2 cellular contexts compared by ENCODE assay signal in genomic region chr19:10691178-10691881, GRCh38.
TF ChIP-seq lines count a peak whose summit lies in the region.

No MANE protein-coding gene starts in this region.

TF ChIP-seq in GM23338, 12 proteins besides CTCF, POLR2A, EP300 and RAD21:
- no peak for TF ChIP-seq EZH2phosphoT487 (IDR thresholded peaks at IDR 0.05; ENCODE audit: unreplicated experiment)
- no peak for TF ChIP-seq ZNF114 (CRISPR knock-in tag; IDR thresholded peaks at IDR 0.05)
- no peak for TF ChIP-seq EZH2 (IDR thresholded peaks at IDR 0.05; ENCODE audit: low read depth, unreplicated experiment)
- TF ChIP-seq NANOG (IDR thresholded peaks at IDR 0.05; ENCODE audit: borderline replicate concordance) = no peak
- no peak for TF ChIP-seq CREB1 (CRISPR knock-in tag; IDR thresholded peaks at IDR 0.05; ENCODE audit: low read depth)
- no peak for TF ChIP-seq ZNF331 (CRISPR knock-in tag; IDR thresholded peaks at IDR 0.05; ENCODE audit: low read depth)
- no peak for TF ChIP-seq REST (IDR thresholded peaks at IDR 0.05; ENCODE audit: unreplicated experiment)
- no peak for TF ChIP-seq ETS1 (IDR thresholded peaks at IDR 0.05)
- TF ChIP-seq STAT1 (IDR thresholded peaks at IDR 0.05; ENCODE audit: unreplicated experiment) = no peak
- TF ChIP-seq ZNF462 (CRISPR knock-in tag; IDR thresholded peaks at IDR 0.05) = no peak
- no peak; the same call in 1 of the 2 replicates for TF ChIP-seq POLR2AphosphoS5 (IDR thresholded peaks at IDR 0.05; ENCODE audit: low read depth)
- TF ChIP-seq JUNB (IDR thresholded peaks at IDR 0.05; ENCODE audit: unreplicated experiment) = no peak
TF ChIP-seq in GM23338: peak in this region for 0.

TF ChIP-seq in GM12878, 131 proteins besides CTCF, POLR2A, EP300 and RAD21:
- TF ChIP-seq ZBED1 (IDR thresholded peaks at IDR 0.05; ENCODE audit: borderline replicate concordance) (no peak), CBX5 (IDR thresholded peaks at IDR 0.05; ENCODE audit: low read depth) (no peak), WRNIP1 (IDR thresholded peaks at IDR 0.05; ENCODE audit: borderline replicate concordance, low read depth, low read length) (no peak), ZNF217 (IDR thresholded peaks at IDR 0.05) (no peak), IRF4 (IDR thresholded peaks at IDR 0.05; ENCODE audit: low read depth, low read length) (no peak), USF2 (IDR thresholded peaks at IDR 0.05; ENCODE audit: borderline replicate concordance, low read depth, low read length) (no peak), SUPT20H (IDR thresholded peaks at IDR 0.05; ENCODE audit: borderline replicate concordance, control insufficient read depth, low read depth, low read length) (no peak)
